8 cellular contexts compared by ENCODE assay signal in the genomic region with DNA sequence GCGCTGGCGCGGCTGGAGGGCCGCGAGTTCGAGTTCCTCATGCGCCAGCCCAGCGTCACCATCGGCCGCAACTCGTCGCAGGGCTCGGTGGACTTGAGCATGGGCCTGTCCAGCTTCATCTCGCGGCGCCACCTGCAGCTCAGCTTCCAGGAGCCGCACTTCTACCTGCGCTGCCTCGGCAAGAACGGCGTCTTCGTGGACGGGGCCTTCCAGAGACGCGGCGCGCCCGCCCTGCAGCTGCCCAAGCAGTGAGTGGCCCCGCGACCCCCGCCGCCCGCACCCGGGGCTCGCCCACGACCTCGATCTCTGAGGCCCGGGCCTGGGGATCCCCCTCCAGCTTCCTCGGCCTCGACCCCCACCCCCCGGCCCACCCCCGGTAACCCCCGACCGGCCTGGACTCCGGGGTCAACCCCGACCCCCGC.
DNase-seq lines count a peak whose midpoint lies in the region; ATAC-seq and TF ChIP-seq lines count a peak whose summit lies in the region.

No MANE protein-coding gene starts in this region.

- H3K9me3 ChIP-seq in RWPE2 (ENCODE audit: severe bottlenecking): no peaks in the 10 kb centered on the region

- H3K4me3 ChIP-seq in AG04449 (ENCODE audit: low read depth, low read length) (peak overlapping the region; percentile 80), RWPE2 (ENCODE audit: severe bottlenecking) (peak overlapping the region; percentile 97), iPS-11a (ENCODE audit: low read depth, low read length) (peak overlapping the region; percentile 80), skin epidermis (peak overlapping the region; percentile 70 to 95 (median 77))

- no peaks in the 10 kb centered on the region for H3K27me3 ChIP-seq in RWPE2 (ENCODE audit: insufficient read depth, poor library complexity, severe bottlenecking)

- peaks cover 9% of the 10 kb centered on the region for H3K4me1 ChIP-seq in RWPE2 (ENCODE audit: insufficient read depth, poor library complexity, severe bottlenecking)

- TF ChIP-seq CTCF in AG04449 (IDR thresholded peaks at IDR 0.05; ENCODE audit: insufficient read depth, low read length, missing control alignments) (peak; percentile 19), RWPE2 (IDR thresholded peaks at IDR 0.05; ENCODE audit: poor library complexity, severe bottlenecking) (no peak)

- DNase-seq in AG04449 (ENCODE audit: low read depth, low spot score) (no peak), RWPE2 (ENCODE audit: low spot score) (no peak), amniotic epithelial cell (ENCODE audit: low read depth) (peak; percentile 31), globus pallidus (ENCODE audit: low spot score) (no peak)

- POLR2A ChIA-PET in AG04449 (lab: Yijun Ruan, JAX): interaction anchor here (0.5 to 5.5 kb wide), 4 partner anchors 14 to 53 kb away, joined by 3 to 31 read pairs (median 4); no protein-coding TSS in a partner anchor

- CTCF ChIA-PET in AG04449 (lab: Yijun Ruan, JAX): interaction anchor here (0.8 to 2.8 kb wide), 2 partner anchors 11 to 41 kb away, joined by 3 to 16 read pairs; no protein-coding TSS in a partner anchor

- H3K27ac ChIP-seq in RWPE2 (ENCODE audit: poor library complexity, severe bottlenecking) (peak overlapping the region; percentile 99), skin epidermis (peak overlapping the region; percentile 69 to 97 (median 90))

- H3K36me3 ChIP-seq in RWPE2 (ENCODE audit: low read depth): peaks cover 20% of the 10 kb centered on the region

- ATAC-seq in GM18867 (IDR thresholded peaks at IDR 0.05; ENCODE audit: unreplicated experiment): peak; percentile 33
- ATAC-seq in HG03095 (IDR thresholded peaks at IDR 0.05; ENCODE audit: unreplicated experiment): peak; percentile 34
- peak; percentile 28; the same call in 2 of the 3 replicates for ATAC-seq in RWPE2 (ENCODE audit: low read depth)
